Comparison of ENCODE assay signal across 23 cellular contexts in the genomic region with DNA sequence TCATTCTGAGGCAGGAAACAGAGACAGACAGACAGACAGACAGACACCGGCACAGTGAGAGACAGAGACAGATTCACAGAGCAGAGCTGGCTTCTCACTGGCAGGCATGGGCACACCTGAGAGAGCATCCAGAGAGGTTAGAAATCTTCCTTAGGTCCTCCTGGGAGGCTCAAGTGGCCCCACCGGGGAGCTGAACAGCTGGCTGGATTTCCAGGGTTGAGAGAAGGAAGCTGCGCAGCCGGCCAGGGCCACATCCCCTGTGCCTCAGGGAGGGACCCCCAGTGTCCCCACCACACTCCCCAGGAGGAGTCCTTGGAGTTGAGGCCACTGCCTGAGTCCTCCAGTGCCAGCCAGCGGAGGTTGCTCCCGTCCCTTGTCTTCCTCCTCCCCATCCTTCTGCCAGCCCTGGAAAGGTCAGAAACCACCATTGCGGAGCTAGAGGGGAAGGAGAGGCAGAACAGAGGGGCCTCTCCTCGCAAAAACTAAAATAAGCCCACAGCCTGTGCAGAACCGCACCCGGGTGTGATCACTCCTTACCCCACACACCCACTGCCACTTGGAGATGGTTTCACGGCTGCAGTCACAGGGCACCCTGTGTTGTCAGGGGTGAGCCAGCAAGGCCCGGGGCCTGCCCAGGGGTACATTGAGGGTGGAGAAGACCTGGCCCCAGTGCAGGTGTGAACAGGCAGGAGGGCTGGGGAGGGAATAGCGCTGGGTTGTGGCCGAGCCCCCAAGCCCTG. TPM values are rescaled to one million over a fixed set of nuclear protein-coding genes. Genes with fewer than 3 reads are reported as not detected.
DNase-seq lines count a peak whose midpoint lies in the region; ATAC-seq and TF ChIP-seq lines count a peak whose summit lies in the region.
"Had no signal": no experiment of that assay in that cellular context is flagged by ENCODE, and none has a peak within 500 bp of the region (broad histone marks: within the 10 kb centered on the region; RNA-seq: fewer than 3 reads in every experiment).

No MANE protein-coding gene starts in this region.

- peak; percentile 22 for ATAC-seq in stimulated activated effector memory CD8-positive, alpha-beta T cell treated with anti-CD3 and anti-CD28 coated beads, Interleukin-12 subunit alpha, Interleukin-12 subunit beta, amount 100 ng/mL, for 72 hours
- no peak for ATAC-seq in T-cell (replicated peaks in 1 of 4)

- no peak for TF ChIP-seq EP300 in esophagus muscularis mucosa (IDR thresholded peaks at IDR 0.05)

- no peaks in the 10 kb centered on the region for H3K36me3 Mint-ChIP-seq in stimulated activated effector memory CD8-positive, alpha-beta T cell treated with anti-CD3 and anti-CD28 coated beads, Interleukin-12 subunit alpha, Interleukin-12 subunit beta, amount 100 ng/mL, for 72 hours
- H3K36me3 Mint-ChIP-seq in T-cell = no peaks in the 10 kb centered on the region
- no peaks in the 10 kb centered on the region for H3K36me3 Mint-ChIP-seq in MCF 10A (ENCODE audit: insufficient read depth, unreplicated experiment)
- H3K36me3 Mint-ChIP-seq: CD8-positive, alpha-beta memory T cell had no signal

- no TSS peak for BruUV-seq in MCF 10A (replicated peaks; lab: Mats Ljungman, UMichigan)

- H3K27ac ChIP-seq in HEK293 (ENCODE audit: extremely low read depth, low read depth, low read length) = no peak overlapping the region
- H3K27ac ChIP-seq in esophagus muscularis mucosa (replicated peaks in 1 of 4) = no peak overlapping the region
- H3K27ac ChIP-seq: 22Rv1, C4-2B had no signal

- no peaks in the 10 kb centered on the region for H3K9me3 Mint-ChIP-seq in stimulated activated effector memory CD8-positive, alpha-beta T cell treated with anti-CD3 and anti-CD28 coated beads, Interleukin-12 subunit alpha, Interleukin-12 subunit beta, amount 100 ng/mL, for 72 hours
- H3K9me3 Mint-ChIP-seq in T-cell (no peaks in the 10 kb centered on the region), MCF 10A (ENCODE audit: unreplicated experiment) (no peaks in the 10 kb centered on the region)
- H3K9me3 Mint-ChIP-seq: CD8-positive, alpha-beta memory T cell had no signal

- CTCF ChIA-PET in HEK293 (lab: Yijun Ruan, JAX) (interaction anchor here (1.1 to 7.1 kb wide), 3 partner anchors 9 to 132 kb away, joined by 7 to 54 read pairs (median 23); no protein-coding TSS in a partner anchor), T-cell (lab: Charles Lee) (no interaction called here), MCF 10A (lab: Yijun Ruan, JAX) (interaction anchor here (0.6 to 1.8 kb wide), 3 partner anchors 9 to 133 kb away, joined by 3 to 6 read pairs (median 3); no protein-coding TSS in a partner anchor)

- no peak for TF ChIP-seq POLR2A in esophagus muscularis mucosa (IDR thresholded peaks at IDR 0.05; ENCODE audit: low read depth)

- H3K27me3 ChIP-seq in esophagus muscularis mucosa = peaks cover 0 to 16% (median 0%) of the 10 kb centered on the region in 4 donors

- intact Hi-C loops in esophagus muscularis mucosa (cut with DNase I) = no loop called here
- intact Hi-C loops in MCF 10A (cut with micrococcal nuclease) = no loop called here

- TF ChIP-seq CTCF in HEK293 (tag by site-specific recombination; IDR thresholded peaks at IDR 0.05) (no peak), esophagus muscularis mucosa (IDR thresholded peaks at IDR 0.05) (no peak), MCF 10A (IDR thresholded peaks at IDR 0.05; ENCODE audit: unreplicated experiment) (no peak)

- H3K9me3 ChIP-seq in HEK293 (ENCODE audit: control insufficient read depth, insufficient read depth, low read depth, low read length) (no peaks in the 10 kb centered on the region), esophagus muscularis mucosa (no peaks in the 10 kb centered on the region)

- H3K36me3 ChIP-seq in HEK293 (ENCODE audit: control insufficient read depth in 2 of 2, insufficient read depth in 1 of 2, low read length in 2 of 2) (no peaks in the 10 kb centered on the region), esophagus muscularis mucosa (no peaks in the 10 kb centered on the region)

- peak; percentile 14 for DNase-seq in NCI-H2171 treated with DMSO at 0.1 percent for 48 hours (lab: John Stamatoyannopoulos, UW)
- no peak for DNase-seq in NCI-H2171 (lab: John Stamatoyannopoulos, UW)
- peak; percentile 37 for DNase-seq in esophagus muscularis mucosa (ENCODE audit: extremely low spot score)
- no peak for DNase-seq in stimulated activated effector memory CD8-positive, alpha-beta T cell treated with anti-CD3 and anti-CD28 coated beads, Interleukin-12 subunit alpha, Interleukin-12 subunit beta, amount 100 ng/mL, for 72 hours (ENCODE audit: low spot score in 2 of 2)
- DNase-seq in T-cell = no peak
- no peak for DNase-seq in MCF 10A (ENCODE audit: unreplicated experiment)
- no peak for DNase-seq in Ammon's horn (ENCODE audit: low spot score)
- DNase-seq: AML-193; CD8-positive, alpha-beta memory T cell; MM.1S; NCI-H1048; NCI-H1436; NCI-H1930; NCI-H226; NCI-H524; Right ventricle myocardium superior had no signal

- peaks cover 11% of the 10 kb centered on the region for H3K4me1 Mint-ChIP-seq in stimulated activated effector memory CD8-positive, alpha-beta T cell treated with anti-CD3 and anti-CD28 coated beads, Interleukin-12 subunit alpha, Interleukin-12 subunit beta, amount 100 ng/mL, for 72 hours
- H3K4me1 Mint-ChIP-seq in T-cell (peaks cover 8 to 10% (median 9%) of the 10 kb centered on the region in 3 donors), MCF 10A (ENCODE audit: insufficient read depth, unreplicated experiment) (peaks cover 6% of the 10 kb centered on the region)

- H3K4me1 ChIP-seq in HEK293 (ENCODE audit: control insufficient read depth, insufficient read depth, low read length) (no peaks in the 10 kb centered on the region), esophagus muscularis mucosa (no peaks in the 10 kb centered on the region)

- H3K4me3 ChIP-seq in HEK293 (ENCODE audit: low read depth, low read length) (no peak overlapping the region), esophagus muscularis mucosa (no peak overlapping the region)

- H3K27ac Mint-ChIP-seq in stimulated activated effector memory CD8-positive, alpha-beta T cell treated with anti-CD3 and anti-CD28 coated beads, Interleukin-12 subunit alpha, Interleukin-12 subunit beta, amount 100 ng/mL, for 72 hours = no peak overlapping the region
- no peak overlapping the region for H3K27ac Mint-ChIP-seq in T-cell
- no peak overlapping the region for H3K27ac Mint-ChIP-seq in MCF 10A (ENCODE audit: low read depth, unreplicated experiment)
- H3K27ac Mint-ChIP-seq: CD8-positive, alpha-beta memory T cell had no signal

- H3K27me3 Mint-ChIP-seq in T-cell (peaks cover 7 to 16% of the 10 kb centered on the region in 2 donors), MCF 10A (ENCODE audit: insufficient read depth, unreplicated experiment) (peaks cover 80% of the 10 kb centered on the region)

- POLR2A ChIA-PET in HEK293 (lab: Yijun Ruan, JAX) (interaction anchor here (1.3 kb wide), 1 partner anchor 10 kb away, joined by 3 read pairs; no protein-coding TSS in a partner anchor), T-cell (lab: Charles Lee) (no interaction called here), MCF 10A (lab: Yijun Ruan, JAX) (no interaction called here)

- H3K4me3 Mint-ChIP-seq in stimulated activated effector memory CD8-positive, alpha-beta T cell treated with anti-CD3 and anti-CD28 coated beads, Interleukin-12 subunit alpha, Interleukin-12 subunit beta, amount 100 ng/mL, for 72 hours = no peak overlapping the region
- H3K4me3 Mint-ChIP-seq in T-cell = no peak overlapping the region
- H3K4me3 Mint-ChIP-seq in MCF 10A (ENCODE audit: unreplicated experiment) = no peak overlapping the region
- H3K4me3 Mint-ChIP-seq: CD8-positive, alpha-beta memory T cell had no signal

- 82% methylated on average over 5 of the region's 14 CpGs for WGBS in esophagus muscularis mucosa

TF ChIP-seq in HEK293, 187 proteins besides CTCF, POLR2A, EP300 and RAD21 (continues in another document):
- 0 out of 2 replicates have a peak, but pooled peaks have one; percentile 12 for TF ChIP-seq GLIS2 (tag by site-specific recombination; IDR thresholded peaks at IDR 0.05)
- no peak for TF ChIP-seq ZNF792 (tag by site-specific recombination; IDR thresholded peaks at IDR 0.05)
- TF ChIP-seq, protein P1, sequence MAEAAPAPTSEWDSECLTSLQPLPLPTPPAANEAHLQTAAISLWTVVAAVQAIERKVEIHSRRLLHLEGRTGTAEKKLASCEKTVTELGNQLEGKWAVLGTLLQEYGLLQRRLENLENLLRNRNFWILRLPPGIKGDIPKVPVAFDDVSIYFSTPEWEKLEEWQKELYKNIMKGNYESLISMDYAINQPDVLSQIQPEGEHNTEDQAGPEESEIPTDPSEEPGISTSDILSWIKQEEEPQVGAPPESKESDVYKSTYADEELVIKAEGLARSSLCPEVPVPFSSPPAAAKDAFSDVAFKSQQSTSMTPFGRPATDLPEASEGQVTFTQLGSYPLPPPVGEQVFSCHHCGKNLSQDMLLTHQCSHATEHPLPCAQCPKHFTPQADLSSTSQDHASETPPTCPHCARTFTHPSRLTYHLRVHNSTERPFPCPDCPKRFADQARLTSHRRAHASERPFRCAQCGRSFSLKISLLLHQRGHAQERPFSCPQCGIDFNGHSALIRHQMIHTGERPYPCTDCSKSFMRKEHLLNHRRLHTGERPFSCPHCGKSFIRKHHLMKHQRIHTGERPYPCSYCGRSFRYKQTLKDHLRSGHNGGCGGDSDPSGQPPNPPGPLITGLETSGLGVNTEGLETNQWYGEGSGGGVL (tag by site-specific recombination; IDR thresholded peaks at IDR 0.05) = no peak
- TF ChIP-seq KLF1 (tag by site-specific recombination; IDR thresholded peaks at IDR 0.05) = 0 out of 2 replicates have a peak, but pooled peaks have one; percentile 10

RNA-seq across cellular contexts. Expression of a gene that starts 4.2 kb away (rescaled TPM):
- total RNA-seq in esophagus muscularis mucosa (1 to 10 TPM in 1 of 4 donors, under 1 TPM in 1, not detected in 2; 0.17 to 2.3 TPM), T-cell (under 1 TPM in 1 of 5 donors, not detected in 4; 0.47 TPM), MCF 10A (2022) (not detected in 2 replicates)
- total RNA-seq: CD8-positive, alpha-beta memory T cell; Daoy; H1; LHCN-M2; Right ventricle myocardium superior; SK-MEL-5 had no signal

RNA-seq across cellular contexts. Expression of a gene that starts 8.4 kb away (rescaled TPM):
- under 1 TPM in 1 of 4 donors, not detected in 3; 0.17 TPM for total RNA-seq in esophagus muscularis mucosa
- total RNA-seq in T-cell = not detected
- total RNA-seq in MCF 10A (2022) = not detected in 2 replicates
- total RNA-seq: CD8-positive, alpha-beta memory T cell; Daoy; H1; LHCN-M2; Right ventricle myocardium superior; SK-MEL-5 had no signal

RNA-seq across cellular contexts. Expression of a gene that starts 14.7 kb away (rescaled TPM):
- total RNA-seq in esophagus muscularis mucosa (not detected), T-cell (under 1 TPM in 2 of 5 donors, not detected in 3; 0.21 to 0.35 TPM), MCF 10A (2022) (not detected in 2 replicates)
- total RNA-seq: CD8-positive, alpha-beta memory T cell; Daoy; H1; LHCN-M2; Right ventricle myocardium superior; SK-MEL-5 had no signal

RNA-seq across cellular contexts. Expression of a gene that starts 33.4 kb away (rescaled TPM):
- total RNA-seq in esophagus muscularis mucosa (10 to 100 TPM in 1 of 4 donors, 1 to 10 TPM in 3; 2.3 to 12.5 (median 3.7) TPM), T-cell (10 to 100 TPM in 1 of 5 donors, 1 to 10 TPM in 4; 6.6 to 25.7 (median 8.7) TPM), MCF 10A (2022) (0.56 and 1.7 TPM in 2 replicates)
- total RNA-seq: Daoy had no signal

Comparison
In these comparisons a context has a peak if more than half of its experiments do, and no peak if none do; other contexts are left out.
1. DNase-seq: peak in NCI-H2171 treated with DMSO at 0.1 percent for 48 hours (single experiment) and esophagus muscularis mucosa (single experiment); none in NCI-H2171 (single experiment), stimulated activated effector memory CD8-positive, alpha-beta T cell treated with anti-CD3 and anti-CD28 coated beads, Interleukin-12 subunit alpha, Interleukin-12 subunit beta, amount 100 ng/mL, for 72 hours (0 of 2), T-cell (0 of 34), MCF 10A (single experiment) and Ammon's horn (single experiment).
2. CTCF ChIA-PET loops: an anchor here in HEK293 (1.1 to 7.1 kb wide) and MCF 10A (0.6 to 1.8 kb wide); none called in T-cell.